Comparison of ENCODE assay signal across 2 cellular contexts in the genomic region with DNA sequence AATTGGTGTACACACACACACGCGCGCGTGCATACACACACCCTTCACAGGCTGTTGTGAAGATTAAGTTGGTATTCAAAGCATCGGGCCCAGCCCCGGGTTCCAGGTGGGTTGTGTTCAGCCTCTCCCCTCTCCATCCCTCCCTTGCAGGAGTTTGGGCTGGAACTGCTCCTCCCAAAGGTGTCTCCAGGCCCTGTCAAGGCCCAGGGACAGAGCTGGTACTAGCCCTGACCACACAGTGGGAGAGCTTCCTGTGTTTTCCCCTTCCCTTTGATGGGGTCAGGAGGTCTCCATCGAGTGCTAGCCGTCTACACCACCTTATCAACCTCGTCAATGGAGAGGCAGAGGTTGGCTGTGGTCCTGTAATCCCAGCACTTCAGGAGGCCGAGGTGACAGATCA.
A peak's percentile ranks its signal among the peaks of the same experiment; 100 is the strongest.
TF ChIP-seq lines count a peak whose summit lies in the region.

No MANE protein-coding gene starts in this region.

TF ChIP-seq in GM23338, 12 proteins besides CTCF, POLR2A, EP300 and RAD21:
- TF ChIP-seq, protein P1, sequence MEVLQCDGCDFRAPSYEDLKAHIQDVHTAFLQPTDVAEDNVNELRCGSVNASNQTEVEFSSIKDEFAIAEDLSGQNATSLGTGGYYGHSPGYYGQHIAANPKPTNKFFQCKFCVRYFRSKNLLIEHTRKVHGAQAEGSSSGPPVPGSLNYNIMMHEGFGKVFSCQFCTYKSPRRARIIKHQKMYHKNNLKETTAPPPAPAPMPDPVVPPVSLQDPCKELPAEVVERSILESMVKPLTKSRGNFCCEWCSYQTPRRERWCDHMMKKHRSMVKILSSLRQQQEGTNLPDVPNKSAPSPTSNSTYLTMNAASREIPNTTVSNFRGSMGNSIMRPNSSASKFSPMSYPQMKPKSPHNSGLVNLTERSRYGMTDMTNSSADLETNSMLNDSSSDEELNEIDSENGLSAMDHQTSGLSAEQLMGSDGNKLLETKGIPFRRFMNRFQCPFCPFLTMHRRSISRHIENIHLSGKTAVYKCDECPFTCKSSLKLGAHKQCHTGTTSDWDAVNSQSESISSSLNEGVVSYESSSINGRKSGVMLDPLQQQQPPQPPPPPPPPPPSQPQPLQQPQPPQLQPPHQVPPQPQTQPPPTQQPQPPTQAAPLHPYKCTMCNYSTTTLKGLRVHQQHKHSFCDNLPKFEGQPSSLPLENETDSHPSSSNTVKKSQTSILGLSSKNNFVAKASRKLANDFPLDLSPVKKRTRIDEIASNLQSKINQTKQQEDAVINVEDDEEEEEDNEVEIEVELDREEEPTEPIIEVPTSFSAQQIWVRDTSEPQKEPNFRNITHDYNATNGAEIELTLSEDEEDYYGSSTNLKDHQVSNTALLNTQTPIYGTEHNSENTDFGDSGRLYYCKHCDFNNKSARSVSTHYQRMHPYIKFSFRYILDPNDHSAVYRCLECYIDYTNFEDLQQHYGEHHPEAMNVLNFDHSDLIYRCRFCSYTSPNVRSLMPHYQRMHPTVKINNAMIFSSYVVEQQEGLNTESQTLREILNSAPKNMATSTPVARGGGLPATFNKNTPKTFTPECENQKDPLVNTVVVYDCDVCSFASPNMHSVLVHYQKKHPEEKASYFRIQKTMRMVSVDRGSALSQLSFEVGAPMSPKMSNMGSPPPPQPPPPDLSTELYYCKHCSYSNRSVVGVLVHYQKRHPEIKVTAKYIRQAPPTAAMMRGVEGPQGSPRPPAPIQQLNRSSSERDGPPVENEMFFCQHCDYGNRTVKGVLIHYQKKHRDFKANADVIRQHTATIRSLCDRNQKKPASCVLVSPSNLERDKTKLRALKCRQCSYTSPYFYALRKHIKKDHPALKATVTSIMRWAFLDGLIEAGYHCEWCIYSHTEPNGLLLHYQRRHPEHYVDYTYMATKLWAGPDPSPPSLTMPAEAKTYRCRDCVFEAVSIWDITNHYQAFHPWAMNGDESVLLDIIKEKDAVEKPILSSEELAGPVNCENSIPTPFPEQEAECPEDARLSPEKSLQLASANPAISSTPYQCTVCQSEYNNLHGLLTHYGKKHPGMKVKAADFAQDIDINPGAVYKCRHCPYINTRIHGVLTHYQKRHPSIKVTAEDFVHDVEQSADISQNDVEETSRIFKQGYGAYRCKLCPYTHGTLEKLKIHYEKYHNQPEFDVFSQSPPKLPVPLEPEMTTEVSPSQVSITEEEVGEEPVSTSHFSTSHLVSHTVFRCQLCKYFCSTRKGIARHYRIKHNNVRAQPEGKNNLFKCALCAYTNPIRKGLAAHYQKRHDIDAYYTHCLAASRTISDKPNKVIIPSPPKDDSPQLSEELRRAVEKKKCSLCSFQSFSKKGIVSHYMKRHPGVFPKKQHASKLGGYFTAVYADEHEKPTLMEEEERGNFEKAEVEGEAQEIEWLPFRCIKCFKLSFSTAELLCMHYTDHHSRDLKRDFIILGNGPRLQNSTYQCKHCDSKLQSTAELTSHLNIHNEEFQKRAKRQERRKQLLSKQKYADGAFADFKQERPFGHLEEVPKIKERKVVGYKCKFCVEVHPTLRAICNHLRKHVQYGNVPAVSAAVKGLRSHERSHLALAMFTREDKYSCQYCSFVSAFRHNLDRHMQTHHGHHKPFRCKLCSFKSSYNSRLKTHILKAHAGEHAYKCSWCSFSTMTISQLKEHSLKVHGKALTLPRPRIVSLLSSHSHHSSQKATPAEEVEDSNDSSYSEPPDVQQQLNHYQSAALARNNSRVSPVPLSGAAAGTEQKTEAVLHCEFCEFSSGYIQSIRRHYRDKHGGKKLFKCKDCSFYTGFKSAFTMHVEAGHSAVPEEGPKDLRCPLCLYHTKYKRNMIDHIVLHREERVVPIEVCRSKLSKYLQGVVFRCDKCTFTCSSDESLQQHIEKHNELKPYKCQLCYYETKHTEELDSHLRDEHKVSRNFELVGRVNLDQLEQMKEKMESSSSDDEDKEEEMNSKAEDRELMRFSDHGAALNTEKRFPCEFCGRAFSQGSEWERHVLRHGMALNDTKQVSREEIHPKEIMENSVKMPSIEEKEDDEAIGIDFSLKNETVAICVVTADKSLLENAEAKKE (CRISPR knock-in tag; IDR thresholded peaks at IDR 0.05), result no peak
- no peak for TF ChIP-seq EZH2 (IDR thresholded peaks at IDR 0.05; ENCODE audit: low read depth, unreplicated experiment)

TF ChIP-seq in H1, 55 proteins besides CTCF, POLR2A, EP300 and RAD21:
- TF ChIP-seq POLR2AphosphoS5 (IDR thresholded peaks at IDR 0.05; ENCODE audit: low read depth, low read length) (peak; percentile 7), ASH2L (IDR thresholded peaks at IDR 0.05; ENCODE audit: low read length) (no peak), TCF12 (IDR thresholded peaks at IDR 0.05; ENCODE audit: low read depth, low read length) (no peak), EZH2 (IDR thresholded peaks at IDR 0.05; ENCODE audit: low read depth, low read length, severe bottlenecking) (no peak)
- TF ChIP-seq, protein P2, sequence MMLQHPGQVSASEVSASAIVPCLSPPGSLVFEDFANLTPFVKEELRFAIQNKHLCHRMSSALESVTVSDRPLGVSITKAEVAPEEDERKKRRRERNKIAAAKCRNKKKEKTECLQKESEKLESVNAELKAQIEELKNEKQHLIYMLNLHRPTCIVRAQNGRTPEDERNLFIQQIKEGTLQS (IDR thresholded peaks at IDR 0.05; ENCODE audit: insufficient read depth, low read depth, low read length), result no peak
TF ChIP-seq in H1: peak in this region for 1.
